ENCODE assay signal across 8 cellular contexts in the genomic region with DNA sequence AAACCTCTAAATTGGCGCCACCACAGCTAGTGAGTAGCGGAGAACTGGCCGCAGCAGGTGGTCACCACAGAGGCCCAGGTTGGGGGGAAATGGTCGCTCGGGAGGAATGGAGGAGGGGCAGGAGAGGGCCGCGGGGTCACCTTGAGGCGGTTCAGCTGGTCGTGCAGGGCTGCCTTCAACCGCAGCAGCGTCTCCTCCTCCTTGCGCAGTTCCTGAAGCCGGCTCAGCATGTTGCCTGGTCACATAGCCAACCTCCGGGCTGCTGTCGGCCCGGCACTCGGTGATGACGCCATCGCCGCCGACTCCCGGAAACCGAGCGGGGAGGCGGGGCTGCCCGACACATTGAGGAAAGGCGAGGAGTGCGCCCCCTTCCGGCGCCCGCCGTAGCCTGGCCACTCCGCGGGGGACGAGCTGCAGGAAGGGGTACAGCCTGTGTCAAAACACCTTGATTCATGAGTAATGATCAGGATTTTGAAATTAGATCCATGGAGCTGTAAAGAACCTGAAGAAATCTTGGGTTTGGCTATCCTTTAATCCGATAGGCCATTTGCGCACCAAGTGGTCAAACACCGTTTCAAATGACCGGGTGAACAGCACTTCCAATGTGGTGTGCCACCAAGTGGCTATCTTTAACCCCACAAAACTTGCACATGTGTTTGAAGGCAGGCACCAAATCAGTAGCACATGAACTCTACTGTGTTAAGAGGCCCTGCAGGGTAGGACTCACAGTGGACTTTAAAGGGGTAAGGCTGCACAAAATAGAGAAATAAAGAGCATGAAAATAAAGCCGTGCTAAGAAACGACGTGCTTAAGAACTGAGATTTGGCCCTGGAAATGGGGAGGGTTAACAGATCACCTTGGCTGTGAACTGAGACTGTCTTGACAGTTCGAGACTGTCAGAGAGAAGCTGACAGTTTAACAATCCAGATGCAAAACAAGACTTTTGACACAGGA. TPM values are rescaled to one million over a fixed set of nuclear protein-coding genes. Genes with fewer than 3 reads are reported as not detected.
DNase-seq lines count a peak whose midpoint lies in the region; ATAC-seq and TF ChIP-seq lines count a peak whose summit lies in the region.

A gene with protein sequence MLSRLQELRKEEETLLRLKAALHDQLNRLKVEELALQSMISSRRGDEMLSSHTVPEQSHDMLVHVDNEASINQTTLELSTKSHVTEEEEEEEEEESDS (minus strand): TSS at position 261 of the 954 bp plus-strand sequence. CDS start 31 bp downstream, at position 230.

- WGBS in smooth muscle cell (ENCODE audit: low lambda C conversion rate), result 10% methylated on average over 43 of the region's 43 CpGs

- intact Hi-C loops in breast epithelium (cut with DNase I; ENCODE audit: low total_unique reads), result loop anchor here (5.0 kb wide), 1 partner anchor 110 kb away; the partner anchor contains the start of gene MAP2K1

- H3K4me1 ChIP-seq in breast epithelium, result peaks cover 2 to 5% of the 10 kb centered on the region in 2 donors
- H3K4me1 ChIP-seq in iPS-20b (ENCODE audit: insufficient read depth, low read length), result no peaks in the 10 kb centered on the region
- peaks cover 9% of the 10 kb centered on the region for H3K4me1 ChIP-seq in smooth muscle cell (ENCODE audit: low read depth)

- in situ Hi-C loops in ACHN (cut with HindIII; ENCODE audit: low pct_ligation_motif_present, low pct_unique_long_range_greater_than_20kb, low sequenced_read_pairs), result no loop called here

- H3K27ac ChIP-seq in VCaP (peak within 1 kb of the TSS; percentile 98), breast epithelium (peak within 1 kb of the TSS; percentile 93 to 94), iPS-20b (ENCODE audit: low read length) (peak within 1 kb of the TSS; percentile 95), smooth muscle cell (ENCODE audit: low read depth) (peak within 1 kb of the TSS; percentile 83)

- DNase-seq in ACHN, result peak; percentile 93
- peak; percentile 77 for DNase-seq in NCI-H2196 treated with DMSO at 0.1 percent for 48 hours (lab: John Stamatoyannopoulos, UW; ENCODE audit: unreplicated experiment)
- peak; percentile 95 to 96 for DNase-seq in breast epithelium (ENCODE audit: low spot score in 2 of 2)
- peak; percentile 86 for DNase-seq in smooth muscle cell (lab: John Stamatoyannopoulos, UW; ENCODE audit: unreplicated experiment)

- H3K9me3 ChIP-seq in breast epithelium, result no peaks in the 10 kb centered on the region
- no peaks in the 10 kb centered on the region for H3K9me3 ChIP-seq in iPS-20b (ENCODE audit: insufficient read depth, low read depth, low read length)
- no peaks in the 10 kb centered on the region for H3K9me3 ChIP-seq in smooth muscle cell (replicated peaks; ENCODE audit: low read depth)

- peaks cover 45% of the 10 kb centered on the region for H3F3A ChIP-seq in smooth muscle cell (ENCODE audit: low read depth)

- peaks cover 47% of the 10 kb centered on the region for H4K20me1 ChIP-seq in smooth muscle cell (ENCODE audit: low read depth)

- H3K4me2 ChIP-seq in smooth muscle cell, result peak within 1 kb of the TSS; percentile 93

- H3K9ac ChIP-seq in iPS-20b (ENCODE audit: low read depth, low read length) (peak within 1 kb of the TSS; percentile 98), smooth muscle cell (ENCODE audit: low read depth) (peak within 1 kb of the TSS; percentile 81)

- H3K36me3 ChIP-seq in breast epithelium (peaks cover 5% of the 10 kb centered on the region), iPS-20b (ENCODE audit: insufficient read depth, low read depth, low read length) (peaks cover 80% of the 10 kb centered on the region), smooth muscle cell (ENCODE audit: low read depth) (peaks cover 30% of the 10 kb centered on the region)

- peak within 1 kb of the TSS; percentile 79 to 91 (median 89) for H3K4me3 ChIP-seq in breast epithelium
- peak within 1 kb of the TSS; percentile 94 for H3K4me3 ChIP-seq in iPS-20b (ENCODE audit: low read length)
- peak within 1 kb of the TSS; percentile 75 for H3K4me3 ChIP-seq in smooth muscle cell

- ATAC-seq in GM18861 (IDR thresholded peaks at IDR 0.05; ENCODE audit: unreplicated experiment) (peak; percentile 73), HG03103 (IDR thresholded peaks at IDR 0.05; ENCODE audit: low read depth, unreplicated experiment) (peak; percentile 89)

- no peaks in the 10 kb centered on the region for H3K27me3 ChIP-seq in breast epithelium
- no peaks in the 10 kb centered on the region for H3K27me3 ChIP-seq in iPS-20b (ENCODE audit: insufficient read depth, low read length)
- H3K27me3 ChIP-seq in smooth muscle cell (ENCODE audit: low read depth), result no peaks in the 10 kb centered on the region

- H3K79me2 ChIP-seq in smooth muscle cell (ENCODE audit: low read depth), result peaks cover 40% of the 10 kb centered on the region

- H2AFZ ChIP-seq in smooth muscle cell (ENCODE audit: low read depth), result no peak within 1 kb of the TSS

- TF ChIP-seq CTCF in VCaP (conservative IDR thresholded peaks at IDR 0.05) (peak; percentile 99), breast epithelium (IDR thresholded peaks at IDR 0.05) (peak; percentile 87 to 98 (median 96)), smooth muscle cell (IDR thresholded peaks at IDR 0.05; ENCODE audit: borderline replicate concordance, insufficient read depth, poor library complexity, severe bottlenecking) (peak; percentile 98)

- no peak for TF ChIP-seq POLR2A in breast epithelium (IDR thresholded peaks at IDR 0.05)

RNA-seq across cellular contexts. Expression of the gene that starts here (rescaled TPM):
- total RNA-seq in breast epithelium (10 to 100 TPM; 26.9 to 35.1 (median 31.5) TPM), smooth muscle cell (12.9 and 19.1 TPM in 2 replicates)
- polyA plus RNA-seq in smooth muscle cell, result 27.0 TPM in 2 replicates

Comparison
In these comparisons a context has a peak if more than half of its experiments do, and no peak if none do; other contexts are left out.
1. Peak in every context shown above with its lines: DNase-seq, ATAC-seq, H3K4me3 ChIP-seq and H3K27ac ChIP-seq.